ENCODE assay signal across 3 cellular contexts in genomic region chr3:177750436-177750835, GRCh38.
"Had no signal": no experiment of that assay in that cellular context is flagged by ENCODE, and none has a peak within 500 bp of the region (broad histone marks: within the 10 kb centered on the region; RNA-seq: fewer than 3 reads in every experiment).

No MANE protein-coding gene starts in this region.

- H3K4me3 ChIP-seq: GM12878 had no signal

- DNase-seq: GDM1, GF-D8 had no signal

- ATAC-seq: GM12878 had no signal
